ENCODE assay signal across 1 cellular context in genomic region chr1:160747717-160748116, GRCh38.
TF ChIP-seq lines count a peak whose summit lies in the region.

No MANE protein-coding gene starts in this region.

TF ChIP-seq in GM23338, 12 proteins besides CTCF, POLR2A, EP300 and RAD21 (continued from another document):
- TF ChIP-seq REST (IDR thresholded peaks at IDR 0.05; ENCODE audit: unreplicated experiment) (no peak), ZNF114 (CRISPR knock-in tag; IDR thresholded peaks at IDR 0.05) (no peak), ZNF331 (CRISPR knock-in tag; IDR thresholded peaks at IDR 0.05; ENCODE audit: low read depth) (no peak), EZH2phosphoT487 (IDR thresholded peaks at IDR 0.05; ENCODE audit: unreplicated experiment) (no peak)
